ENCODE assay signal across 19 cellular contexts in the genomic region with DNA sequence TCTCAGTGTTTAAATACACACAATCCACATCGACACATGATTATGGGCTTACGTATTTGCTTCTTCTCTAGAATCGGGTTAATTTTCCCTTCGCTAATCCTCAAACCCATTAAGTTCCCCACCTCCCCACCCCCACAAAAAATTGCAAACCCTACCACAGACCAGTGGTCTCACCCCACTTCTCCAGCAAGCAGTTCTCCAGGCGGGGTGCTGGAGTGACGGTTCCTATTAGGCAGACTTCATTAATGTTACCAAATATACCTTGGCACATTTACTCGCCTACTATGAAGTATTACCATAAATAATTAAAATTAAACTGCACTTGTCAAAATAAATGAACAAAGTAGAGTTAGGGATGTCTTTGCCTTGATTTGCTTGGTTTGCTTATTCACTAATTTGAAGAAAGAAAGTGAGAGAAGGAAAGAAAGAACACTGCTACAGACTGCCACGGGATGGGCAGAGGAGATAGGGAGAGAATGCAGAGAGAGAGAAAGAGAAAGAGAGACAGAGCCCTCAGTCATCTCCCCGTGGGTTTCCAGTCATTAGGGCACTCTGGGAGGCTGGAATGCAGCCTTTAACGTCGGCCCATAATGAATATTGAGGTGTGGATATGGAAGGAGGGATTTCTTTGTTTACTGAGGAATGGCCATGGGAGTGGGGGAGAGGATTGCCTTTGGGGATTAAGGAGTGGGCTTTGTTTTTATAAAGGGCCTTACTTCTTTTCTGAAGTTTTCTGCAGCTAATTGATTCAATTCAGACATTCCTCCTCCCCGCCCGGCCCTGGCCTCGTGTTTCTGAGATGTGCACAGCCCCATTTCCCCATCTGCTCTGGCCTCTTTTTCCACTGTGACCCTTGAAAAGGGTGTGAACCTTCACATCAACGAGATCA.
"Had no signal": no experiment of that assay in that cellular context is flagged by ENCODE, and none has a peak within 500 bp of the region (broad histone marks: within the 10 kb centered on the region; RNA-seq: fewer than 3 reads in every experiment).

No MANE protein-coding gene starts in this region.

- H3K27ac ChIP-seq: heart right ventricle, ovary, right atrium auricular region, sigmoid colon, skin epidermis, stomach, thoracic aorta, transverse colon had no signal

- H3K9me3 Mint-ChIP-seq: endodermal cell; nephron progenitor cell; stimulated activated naive B cell treated with anti-CD40 and anti-IgM and Interleukin-4, amounts not matched to agents 10 μg/mL and 1 μg/mL and 100 μg/mL, for 72 hours had no signal

- H3K4me1 Mint-ChIP-seq: nephron progenitor cell had no signal

- H3K27ac Mint-ChIP-seq: endodermal cell; naive thymus-derived CD4-positive, alpha-beta T cell; nephron progenitor cell; stimulated activated naive B cell treated with anti-CD40 and anti-IgM and Interleukin-4, amounts not matched to agents 10 μg/mL and 1 μg/mL and 100 μg/mL, for 72 hours had no signal

- H3K4me3 ChIP-seq: heart right ventricle, ovary, right atrium auricular region, sigmoid colon, skin epidermis, stomach, thoracic aorta, transverse colon had no signal

- H3K9me3 ChIP-seq: heart right ventricle, ovary, right atrium auricular region, sigmoid colon, stomach, thoracic aorta, transverse colon had no signal

- H3K4me3 Mint-ChIP-seq: endodermal cell; naive thymus-derived CD4-positive, alpha-beta T cell; nephron progenitor cell; stimulated activated naive B cell treated with anti-CD40 and anti-IgM and Interleukin-4, amounts not matched to agents 10 μg/mL and 1 μg/mL and 100 μg/mL, for 72 hours had no signal

- H3K36me3 ChIP-seq: heart right ventricle, ovary, right atrium auricular region, sigmoid colon, stomach, thoracic aorta, transverse colon had no signal

- DNase-seq: dermis blood vessel endothelial cell; effector CD4-positive, alpha-beta T cell; endodermal cell; heart right ventricle; hypothalamus; mammary epithelial cell; naive thymus-derived CD4-positive, alpha-beta T cell; nephron progenitor cell; ovary; sigmoid colon; stimulated activated CD4-positive, alpha-beta T cell treated with anti-CD3 and anti-CD28 coated beads, Interleukin-2, amount 100 ng/mL, for 24 hours; stimulated activated CD4-positive, alpha-beta T cell treated with anti-CD3 and anti-CD28 coated beads, Interleukin-4, amount 100 ng/mL, for 4 hours; stimulated activated naive B cell treated with anti-CD40 and anti-IgM and Interleukin-4, amounts not matched to agents 10 μg/mL and 1 μg/mL and 100 μg/mL, for 72 hours; stomach; transverse colon had no signal

- ATAC-seq: heart right ventricle; left lobe of liver; naive thymus-derived CD4-positive, alpha-beta T cell; stimulated activated naive B cell treated with anti-CD40 and anti-IgM and Interleukin-4, amounts not matched to agents 10 μg/mL and 1 μg/mL and 100 μg/mL, for 72 hours had no signal
